Comparison of ENCODE assay signal across 22 cellular contexts in the genomic region with DNA sequence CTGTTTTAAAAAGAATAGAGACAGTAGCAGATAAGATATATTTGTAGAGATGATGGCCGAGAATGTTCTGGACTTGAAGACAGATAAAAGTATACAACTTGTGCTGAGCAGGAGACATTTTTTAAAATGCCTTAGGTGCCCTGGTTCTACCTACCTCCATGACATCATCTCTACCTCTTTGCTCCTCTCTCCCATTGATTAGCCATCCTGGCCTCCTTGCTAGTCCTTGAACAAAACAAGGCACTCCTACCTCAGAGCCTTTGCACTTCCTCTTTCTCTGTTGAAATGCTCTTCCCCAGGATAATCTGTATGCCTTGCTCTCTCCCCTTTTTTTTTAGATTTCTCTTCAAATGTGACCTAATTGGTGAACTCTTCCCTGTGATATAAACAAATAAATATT.
DNase-seq lines count a peak whose midpoint lies in the region; ATAC-seq, FAIRE-seq and TF ChIP-seq lines count a peak whose summit lies in the region.
"Had no signal": no experiment of that assay in that cellular context is flagged by ENCODE, and none has a peak within 500 bp of the region (broad histone marks: within the 10 kb centered on the region; RNA-seq: fewer than 3 reads in every experiment).

No MANE protein-coding gene starts in this region.

- ATAC-seq in HepG2 = no peak
- no peak for ATAC-seq in right lobe of liver
- no peak for ATAC-seq in GM12878
- no peak for ATAC-seq in left lung
- no peak for ATAC-seq in activated naive CD4-positive, alpha-beta T cell treated with anti-CD3 and anti-CD28 coated beads, Interleukin-2, amount 50 U/mL, for 72 hours
- ATAC-seq: A549; CD8-positive, alpha-beta T cell had no signal

- H3K4me2 ChIP-seq in HepG2 (ENCODE audit: low read depth, low read length) = no peak overlapping the region
- no peak overlapping the region for H3K4me2 ChIP-seq in GM12878 (ENCODE audit: control insufficient read depth, insufficient read depth)
- H3K4me2 ChIP-seq: A549; BLaER1 treated with 17β-estradiol and CSF1 and Interleukin-3, amounts not matched to agents 10 nM and 100 nM had no signal

- TF ChIP-seq RAD21 in HepG2 (CRISPR knock-in tag; IDR thresholded peaks at IDR 0.05) (no peak), GM12878 (IDR thresholded peaks at IDR 0.05; ENCODE audit: insufficient read depth, low read depth, low read length) (no peak)

- SMC1A ChIA-PET in GM12878 (lab: Charles Lee; ENCODE audit: uncharacterized antibody, unreplicated experiment) = no interaction called here

- CTCF ChIA-PET in HepG2 (lab: Yijun Ruan, JAX; ENCODE audit: low intra/inter-chr PET ratio, low total read pairs) = no interaction called here
- CTCF ChIA-PET in GM12878 (lab: Yijun Ruan, JAX) = no interaction called here

- no peaks in the 10 kb centered on the region for H4K20me1 ChIP-seq in HepG2 (ENCODE audit: insufficient read depth, low read length)
- no peaks in the 10 kb centered on the region for H4K20me1 ChIP-seq in GM12878 (ENCODE audit: control insufficient read depth, insufficient read depth)
- H4K20me1 ChIP-seq: BLaER1 treated with 17β-estradiol and CSF1 and Interleukin-3, amounts not matched to agents 10 nM and 100 nM had no signal

- WGBS in HepG2 (ENCODE audit: low lambda C conversion rate) = 63% methylated on average over 1 of the region's 1 CpG
- WGBS in right lobe of liver (ENCODE audit: insufficient coverage, low coverage, low lambda C conversion rate, missing lambda C conversion rate) = 23% methylated on average over 1 of the region's 1 CpG
- 42% methylated on average over 1 of the region's 1 CpG for WGBS in GM12878 (ENCODE audit: insufficient coverage, insufficient replicate concordance, low lambda C conversion rate, missing lambda C conversion rate)
- 87 to 100% (median 92%) methylated on average over 1 of the region's 1 CpG for WGBS in spleen, 5 donors

- H3K79me2 ChIP-seq in HepG2 (ENCODE audit: insufficient read depth, low read length) = no peaks in the 10 kb centered on the region
- no peaks in the 10 kb centered on the region for H3K79me2 ChIP-seq in GM12878 (ENCODE audit: control insufficient read depth, insufficient read depth, low read length)

- H3K27ac ChIP-seq in HepG2 (ENCODE audit: extremely low read length, insufficient read depth, low read length) (no peak overlapping the region), right lobe of liver (no peak overlapping the region), GM12878 (ENCODE audit: control insufficient read depth, insufficient read depth) (no peak overlapping the region), spleen (no peak overlapping the region), left lung (no peak overlapping the region)
- H3K27ac ChIP-seq: 22Rv1; A549; BLaER1 treated with 17β-estradiol and CSF1 and Interleukin-3, amounts not matched to agents 10 nM and 100 nM; C4-2B had no signal

- no peak overlapping the region for H3K27ac Mint-ChIP-seq in activated naive CD4-positive, alpha-beta T cell treated with anti-CD3 and anti-CD28 coated beads, Interleukin-2, amount 50 U/mL, for 72 hours
- H3K27ac Mint-ChIP-seq: B cell; CD4-positive, alpha-beta T cell; CD8-positive, alpha-beta T cell had no signal

- RAD21 ChIA-PET in GM12878 (lab: Charles Lee; ENCODE audit: unreplicated experiment) = no interaction called here

- in situ Hi-C loops in HepG2 (cut with HindIII; ENCODE audit: extremely low pct_ligation_motif_present, low pct_unique_long_range_greater_than_20kb) = no loop called here
- in situ Hi-C loops in GM12878 (cut with MboI) = no loop called here

- TF ChIP-seq POLR2A in HepG2 (IDR thresholded peaks at IDR 0.05; ENCODE audit: insufficient read depth in 1 of 2, low read depth in 2 of 2, low read length in 2 of 2) (no peak), right lobe of liver (IDR thresholded peaks at IDR 0.05) (no peak), GM12878 (IDR thresholded peaks at IDR 0.05; ENCODE audit: low read depth, low read length) (no peak), spleen (IDR thresholded peaks at IDR 0.05) (no peak)

- no peaks in the 10 kb centered on the region for H3K36me3 Mint-ChIP-seq in activated naive CD4-positive, alpha-beta T cell treated with anti-CD3 and anti-CD28 coated beads, Interleukin-2, amount 50 U/mL, for 72 hours
- H3K36me3 Mint-ChIP-seq: CD8-positive, alpha-beta T cell had no signal

- H3K9me3 Mint-ChIP-seq in activated naive CD4-positive, alpha-beta T cell treated with anti-CD3 and anti-CD28 coated beads, Interleukin-2, amount 50 U/mL, for 72 hours = no peaks in the 10 kb centered on the region
- H3K9me3 Mint-ChIP-seq: CD4-positive, alpha-beta T cell; CD8-positive, alpha-beta T cell had no signal

- no peaks in the 10 kb centered on the region for H3K36me3 ChIP-seq in HepG2 (replicated peaks in 1 of 2; ENCODE audit: control insufficient read depth in 1 of 2, insufficient read depth in 2 of 2, low read length in 2 of 2)
- no peaks in the 10 kb centered on the region for H3K36me3 ChIP-seq in right lobe of liver
- no peaks in the 10 kb centered on the region for H3K36me3 ChIP-seq in GM12878 (ENCODE audit: control insufficient read depth in 2 of 2, insufficient read depth in 2 of 2, low read length in 1 of 2)
- no peaks in the 10 kb centered on the region for H3K36me3 ChIP-seq in spleen
- no peaks in the 10 kb centered on the region for H3K36me3 ChIP-seq in left lung
- H3K36me3 ChIP-seq: BLaER1 treated with 17β-estradiol and CSF1 and Interleukin-3, amounts not matched to agents 10 nM and 100 nM had no signal

- FAIRE-seq in HepG2 (lab: Jason Lieb, UNC) (no peak), GM12878 (lab: Jason Lieb, UNC) (no peak)
- FAIRE-seq: A549, D721Med, G401.6, GM19239 had no signal

- H3K9ac ChIP-seq in HepG2 (ENCODE audit: insufficient read depth, low read depth, low read length) (no peak overlapping the region), GM12878 (ENCODE audit: control insufficient read depth, insufficient read depth, low read length) (no peak overlapping the region)
- H3K9ac ChIP-seq: BLaER1 treated with 17β-estradiol and CSF1 and Interleukin-3, amounts not matched to agents 10 nM and 100 nM had no signal

- H2AFZ ChIP-seq in HepG2 (ENCODE audit: low read length) (no peak overlapping the region), GM12878 (ENCODE audit: control insufficient read depth, low read depth, low read length) (no peak overlapping the region)

- TF ChIP-seq CTCF in HepG2 (CRISPR knock-in tag; IDR thresholded peaks at IDR 0.05) = no peak
- TF ChIP-seq CTCF in right lobe of liver (IDR thresholded peaks at IDR 0.05) = no peak
- TF ChIP-seq CTCF in GM12878 (IDR thresholded peaks at IDR 0.05 in 2 of 3, conservative IDR thresholded peaks at IDR 0.05 in 1 of 3; ENCODE audit: control insufficient read depth in 2 of 3, extremely low read depth in 1 of 3, insufficient read depth in 1 of 3, low read depth in 3 of 3, low read length in 3 of 3) = no peak
- no peak for TF ChIP-seq CTCF in spleen (IDR thresholded peaks at IDR 0.05 in 8 of 11, conservative IDR thresholded peaks at IDR 0.05 in 3 of 11)
- TF ChIP-seq CTCF in left lung (IDR thresholded peaks at IDR 0.05) = no peak

- H3K4me3 ChIP-seq in HepG2 (replicated peaks in 1 of 3; ENCODE audit: insufficient read depth in 1 of 3, low read depth in 2 of 3, low read length in 3 of 3) = no peak overlapping the region
- H3K4me3 ChIP-seq in right lobe of liver = no peak overlapping the region
- no peak overlapping the region for H3K4me3 ChIP-seq in GM12878
- H3K4me3 ChIP-seq in spleen = no peak overlapping the region
- no peak overlapping the region for H3K4me3 ChIP-seq in left lung
- H3K4me3 ChIP-seq: A549; BLaER1 treated with 17β-estradiol and CSF1 and Interleukin-3, amounts not matched to agents 10 nM and 100 nM had no signal

- POLR2A ChIA-PET in HepG2 (lab: Yijun Ruan, JAX) (no interaction called here), GM12878 (lab: Charles Lee) (no interaction called here)

- H3K27me3 ChIP-seq in HepG2 (ENCODE audit: control insufficient read depth in 1 of 2, insufficient read depth in 2 of 2, low read length in 2 of 2) (no peaks in the 10 kb centered on the region), right lobe of liver (no peaks in the 10 kb centered on the region), GM12878 (replicated peaks in 1 of 2; ENCODE audit: control insufficient read depth in 2 of 2, insufficient read depth in 2 of 2, low read length in 1 of 2) (0 out of 4 replicates have a peak, but pooled peaks cover 0 to 1% of the 10 kb centered on the region in 2 experiments), spleen (replicated peaks in 1 of 7) (no peaks in the 10 kb centered on the region), left lung (no peaks in the 10 kb centered on the region)
- H3K27me3 ChIP-seq: BLaER1 treated with 17β-estradiol and CSF1 and Interleukin-3, amounts not matched to agents 10 nM and 100 nM had no signal

- TF ChIP-seq EP300 in HepG2 (IDR thresholded peaks at IDR 0.05; ENCODE audit: low read depth in 2 of 2, low read length in 2 of 2) (no peak), HepG2 (CRISPR knock-in tag; IDR thresholded peaks at IDR 0.05; ENCODE audit: borderline replicate concordance) (no peak), GM12878 (IDR thresholded peaks at IDR 0.05; ENCODE audit: borderline replicate concordance in 1 of 2, control insufficient read depth in 1 of 2, low read depth in 2 of 2, low read length in 2 of 2) (no peak)

- intact Hi-C loops in HepG2 (cut with micrococcal nuclease; ENCODE audit: unreplicated experiment) (no loop called here), right lobe of liver (cut with DNase I) (no loop called here), GM12878 (cut with micrococcal nuclease; ENCODE audit: unreplicated experiment) (no loop called here), spleen (cut with DNase I; ENCODE audit: low total_unique reads) (no loop called here), left lung (cut with DNase I) (no loop called here)

- H3K4me1 ChIP-seq in HepG2 (ENCODE audit: insufficient read depth, low read length) (peaks cover 4% of the 10 kb centered on the region), right lobe of liver (peaks cover 0 to 4% (median 0%) of the 10 kb centered on the region in 4 donors), GM12878 (ENCODE audit: control insufficient read depth, insufficient read depth, low read length) (no peaks in the 10 kb centered on the region), spleen (no peaks in the 10 kb centered on the region), left lung (no peaks in the 10 kb centered on the region)
- H3K4me1 ChIP-seq: A549; BLaER1 treated with 17β-estradiol and CSF1 and Interleukin-3, amounts not matched to agents 10 nM and 100 nM had no signal

- no peak for DNase-seq in HepG2 (ENCODE audit: low spot score)
- no peak for DNase-seq in right lobe of liver
- DNase-seq in OCI-M1 (lab: John Stamatoyannopoulos, UW) = peak; percentile 6
- no peak for DNase-seq in GM12878 (ENCODE audit: low read depth, low spot score)
- DNase-seq in spleen = no peak
- DNase-seq in left lung = no peak
- DNase-seq in activated naive CD4-positive, alpha-beta T cell treated with anti-CD3 and anti-CD28 coated beads, Interleukin-2, amount 50 U/mL, for 72 hours (ENCODE audit: low spot score in 2 of 2) = no peak
- DNase-seq: AML-193; Caco-2; Calu3; CD4-positive, alpha-beta T cell; CD8-positive, alpha-beta T cell; DMS79 treated with DMSO at 0.1 percent for 48 hours; GF-D8 had no signal

- H3K9me3 ChIP-seq in HepG2 (ENCODE audit: low read length) (no peaks in the 10 kb centered on the region), right lobe of liver (no peaks in the 10 kb centered on the region), GM12878 (replicated peaks; ENCODE audit: control insufficient read depth, insufficient read depth, low read length) (no peaks in the 10 kb centered on the region), spleen (no peaks in the 10 kb centered on the region), left lung (no peaks in the 10 kb centered on the region)
- H3K9me3 ChIP-seq: A549; BLaER1 treated with 17β-estradiol and CSF1 and Interleukin-3, amounts not matched to agents 10 nM and 100 nM; Caco-2 had no signal

- BruUV-seq in HepG2 (replicated peaks; lab: Mats Ljungman, UMichigan) (no TSS peak), GM12878 (replicated peaks; lab: Mats Ljungman, UMichigan) (no TSS peak)
